12 cellular contexts compared by ENCODE assay signal in the genomic region with DNA sequence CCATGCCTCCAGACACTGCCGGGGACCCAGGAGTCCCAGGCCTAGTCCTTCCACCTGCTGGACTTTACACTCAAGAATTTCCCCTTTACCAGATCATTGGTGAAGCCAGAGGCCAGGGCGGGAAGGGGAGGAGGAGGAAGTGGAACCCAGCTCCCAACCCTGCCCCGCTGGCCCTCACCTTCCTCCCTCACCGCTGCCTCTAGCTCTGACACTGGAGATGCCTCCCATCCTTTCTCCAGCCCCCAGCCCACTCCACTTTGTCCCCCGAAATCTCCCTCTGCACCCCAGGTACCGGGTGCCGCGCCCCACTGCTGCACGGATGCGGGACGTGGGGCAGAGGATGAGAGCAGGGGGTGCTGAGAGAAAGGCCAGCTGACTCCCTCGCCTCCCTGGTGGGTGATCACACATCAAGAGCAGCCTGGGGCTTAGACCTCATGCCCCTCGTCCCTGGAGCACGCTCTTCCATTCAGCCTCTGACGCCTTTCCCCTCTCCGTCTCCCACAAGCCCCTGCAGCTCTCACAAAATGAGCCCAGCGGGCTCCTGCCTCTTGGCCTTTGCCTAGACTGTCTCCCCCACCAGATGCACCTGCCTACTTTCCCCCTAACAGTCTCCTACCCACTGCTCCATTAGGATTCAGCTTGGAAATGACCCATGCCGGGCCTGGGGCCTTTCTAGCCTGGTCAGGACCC. TPM values are rescaled to one million over a fixed set of nuclear protein-coding genes. Genes with fewer than 3 reads are reported as not detected.
DNase-seq lines count a peak whose midpoint lies in the region; ATAC-seq and TF ChIP-seq lines count a peak whose summit lies in the region.
"Had no signal": no experiment of that assay in that cellular context is flagged by ENCODE, and none has a peak within 500 bp of the region (broad histone marks: within the 10 kb centered on the region; RNA-seq: fewer than 3 reads in every experiment).

A gene with protein sequence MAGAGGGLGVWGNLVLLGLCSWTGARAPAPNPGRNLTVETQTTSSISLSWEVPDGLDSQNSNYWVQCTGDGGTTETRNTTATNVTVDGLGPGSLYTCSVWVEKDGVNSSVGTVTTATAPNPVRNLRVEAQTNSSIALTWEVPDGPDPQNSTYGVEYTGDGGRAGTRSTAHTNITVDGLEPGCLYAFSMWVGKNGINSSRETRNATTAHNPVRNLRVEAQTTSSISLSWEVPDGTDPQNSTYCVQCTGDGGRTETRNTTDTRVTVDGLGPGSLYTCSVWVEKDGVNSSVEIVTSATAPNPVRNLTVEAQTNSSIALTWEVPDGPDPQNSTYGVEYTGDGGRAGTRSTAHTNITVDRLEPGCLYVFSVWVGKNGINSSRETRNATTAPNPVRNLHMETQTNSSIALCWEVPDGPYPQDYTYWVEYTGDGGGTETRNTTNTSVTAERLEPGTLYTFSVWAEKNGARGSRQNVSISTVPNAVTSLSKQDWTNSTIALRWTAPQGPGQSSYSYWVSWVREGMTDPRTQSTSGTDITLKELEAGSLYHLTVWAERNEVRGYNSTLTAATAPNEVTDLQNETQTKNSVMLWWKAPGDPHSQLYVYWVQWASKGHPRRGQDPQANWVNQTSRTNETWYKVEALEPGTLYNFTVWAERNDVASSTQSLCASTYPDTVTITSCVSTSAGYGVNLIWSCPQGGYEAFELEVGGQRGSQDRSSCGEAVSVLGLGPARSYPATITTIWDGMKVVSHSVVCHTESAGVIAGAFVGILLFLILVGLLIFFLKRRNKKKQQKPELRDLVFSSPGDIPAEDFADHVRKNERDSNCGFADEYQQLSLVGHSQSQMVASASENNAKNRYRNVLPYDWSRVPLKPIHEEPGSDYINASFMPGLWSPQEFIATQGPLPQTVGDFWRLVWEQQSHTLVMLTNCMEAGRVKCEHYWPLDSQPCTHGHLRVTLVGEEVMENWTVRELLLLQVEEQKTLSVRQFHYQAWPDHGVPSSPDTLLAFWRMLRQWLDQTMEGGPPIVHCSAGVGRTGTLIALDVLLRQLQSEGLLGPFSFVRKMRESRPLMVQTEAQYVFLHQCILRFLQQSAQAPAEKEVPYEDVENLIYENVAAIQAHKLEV (minus strand): TSS at position 72 of the 690 bp plus-strand sequence. CDS start 68 bp downstream, at position 4.

- no peak within 1 kb of the TSS for H3K14ac ChIP-seq in mesenchymal stem cell (ENCODE audit: low read length in 2 of 2)

- H2BK120ac ChIP-seq in mesenchymal stem cell (ENCODE audit: low read depth, low read length) = no peak within 1 kb of the TSS

- intact Hi-C loops in adrenal gland (cut with DNase I) = no loop called here

- no peak within 1 kb of the TSS for H3K23ac ChIP-seq in mesenchymal stem cell (ENCODE audit: low read length in 2 of 2)

- H3K4me1 ChIP-seq in adrenal gland (replicated peaks in 1 of 2) = peaks cover 8 to 26% of the 10 kb centered on the region in 2 donors
- peaks cover 25% of the 10 kb centered on the region for H3K4me1 ChIP-seq in mesenchymal stem cell (ENCODE audit: control insufficient read depth, insufficient read depth, low read depth, low read length)
- H3K4me1 ChIP-seq in effector memory CD4-positive, alpha-beta T cell (ENCODE audit: control insufficient read depth, insufficient read depth, low read length, poor library complexity, severe bottlenecking) = no peaks in the 10 kb centered on the region

- TF ChIP-seq POLR2A in adrenal gland (IDR thresholded peaks at IDR 0.05) = no peak

- H2BK5ac ChIP-seq in mesenchymal stem cell (ENCODE audit: low read depth, low read length, poor library complexity, severe bottlenecking) = no peak within 1 kb of the TSS

- no peak for TF ChIP-seq CTCF in adrenal gland (IDR thresholded peaks at IDR 0.05)

- no peak within 1 kb of the TSS for H4K8ac ChIP-seq in mesenchymal stem cell (ENCODE audit: low read length)

- peak within 1 kb of the TSS in 1 of 2 experiments; percentile 23 for H2BK12ac ChIP-seq in mesenchymal stem cell (ENCODE audit: low read length in 2 of 2)

- ATAC-seq in GM18858 (IDR thresholded peaks at IDR 0.05; ENCODE audit: unreplicated experiment) = no peak
- ATAC-seq: activated CD4-positive, CD25-positive, alpha-beta regulatory T cell treated with anti-CD3 and anti-CD28 coated beads, Interleukin-2, amount 50 U/mL, for 24 hours had no signal

- no peaks in the 10 kb centered on the region for H3K79me1 ChIP-seq in mesenchymal stem cell (replicated peaks; ENCODE audit: low read length, poor library complexity, severe bottlenecking)

- H2AK5ac ChIP-seq in mesenchymal stem cell (ENCODE audit: low read length, severe bottlenecking) = no peak within 1 kb of the TSS

- DNase-seq in COLO668 (lab: John Stamatoyannopoulos, UW; ENCODE audit: unreplicated experiment) (peak; percentile 74), LoVo (ENCODE audit: low spot score) (peak; percentile 56), adrenal gland (peak in 1 of 7 donors; percentile 47), mesenchymal stem cell (no peak), hypothalamus (lab: John Stamatoyannopoulos, UW) (no peak), NCI-H446 treated with DMSO at 0.1 percent for 48 hours (lab: John Stamatoyannopoulos, UW) (no peak)
- no peak for DNase-seq in effector memory CD4-positive, alpha-beta T cell
- DNase-seq: activated effector memory CD4-positive, alpha-beta T cell treated with Interleukin-2 at 50 U/mL for 16 hours; NCI-H1694 treated with DMSO at 0.1 percent for 48 hours had no signal

- H3K27me3 ChIP-seq in adrenal gland = no peaks in the 10 kb centered on the region
- peaks cover 0 to 7% of the 10 kb centered on the region in 2 experiments for H3K27me3 ChIP-seq in mesenchymal stem cell (ENCODE audit: control insufficient read depth in 1 of 2, insufficient read depth in 1 of 2, low read length in 2 of 2)
- H3K27me3 ChIP-seq in effector memory CD4-positive, alpha-beta T cell (replicated peaks; ENCODE audit: control insufficient read depth, insufficient read depth, low read length, poor library complexity, severe bottlenecking) = peaks cover 5% of the 10 kb centered on the region

- H3K36me3 ChIP-seq in adrenal gland (replicated peaks in 1 of 2) (no peaks in the 10 kb centered on the region), mesenchymal stem cell (ENCODE audit: control insufficient read depth in 1 of 2, insufficient read depth in 2 of 2, low read depth in 1 of 2, low read length in 2 of 2) (peaks cover 0 to 8% of the 10 kb centered on the region in 2 experiments)
- H3K36me3 ChIP-seq in effector memory CD4-positive, alpha-beta T cell (ENCODE audit: control insufficient read depth, insufficient read depth, low read length) = no peaks in the 10 kb centered on the region

- H3K4ac ChIP-seq in mesenchymal stem cell (ENCODE audit: low read depth in 1 of 2, low read length in 2 of 2) = no peak within 1 kb of the TSS

- H3K27ac ChIP-seq in adrenal gland (peak within 1 kb of the TSS; percentile 81 to 95 (median 91)), mesenchymal stem cell (ENCODE audit: low read length, poor library complexity, severe bottlenecking) (no peak within 1 kb of the TSS)
- H3K27ac ChIP-seq in effector memory CD4-positive, alpha-beta T cell (ENCODE audit: insufficient read depth, low read length, poor library complexity, severe bottlenecking) = no peak within 1 kb of the TSS
- H3K27ac ChIP-seq: C4-2B had no signal

- peak within 1 kb of the TSS in 1 of 2 experiments; percentile 21 for H3K18ac ChIP-seq in mesenchymal stem cell (ENCODE audit: low read depth in 1 of 2, low read length in 2 of 2)

- H3K9me3 ChIP-seq in adrenal gland (replicated peaks in 1 of 3) (peaks cover 0 to 3% (median 0%) of the 10 kb centered on the region in 3 donors), mesenchymal stem cell (ENCODE audit: control insufficient read depth, low read length) (peaks cover 7% of the 10 kb centered on the region)
- H3K9me3 ChIP-seq in effector memory CD4-positive, alpha-beta T cell (ENCODE audit: control insufficient read depth, low read length) = peaks cover 4% of the 10 kb centered on the region

- H3K9ac ChIP-seq in mesenchymal stem cell (ENCODE audit: low read length) = no peak within 1 kb of the TSS

- peak within 1 kb of the TSS; percentile 96 for H2BK15ac ChIP-seq in mesenchymal stem cell (ENCODE audit: low read depth, poor library complexity, severe bottlenecking)

- no peak within 1 kb of the TSS for H3K4me2 ChIP-seq in mesenchymal stem cell (ENCODE audit: low read length, poor library complexity, severe bottlenecking)

- no peak within 1 kb of the TSS for H2AFZ ChIP-seq in mesenchymal stem cell (ENCODE audit: low read depth, low read length)

- 59 to 74% (median 67%) methylated on average over 8 to 18 of the region's 18 CpGs for WGBS in adrenal gland, 4 donors
- WGBS in mesenchymal stem cell = 70% methylated on average over 13 of the region's 18 CpGs

- no peak within 1 kb of the TSS for H3K4me3 ChIP-seq in adrenal gland
- H3K4me3 ChIP-seq in mesenchymal stem cell (ENCODE audit: insufficient read depth in 1 of 2, low read depth in 1 of 2, low read length in 2 of 2) = no peak within 1 kb of the TSS
- H3K4me3 ChIP-seq in effector memory CD4-positive, alpha-beta T cell (ENCODE audit: insufficient read depth, low read depth, low read length, poor library complexity, severe bottlenecking) = no peak within 1 kb of the TSS

- H4K91ac ChIP-seq in mesenchymal stem cell (ENCODE audit: low read length) = no peak within 1 kb of the TSS

RNA-seq across cellular contexts. Expression of the gene that starts here (rescaled TPM):
- total RNA-seq in adrenal gland = 10 to 100 TPM; 42.8 to 93.8 (median 52.9) TPM
- 10 to 100 TPM; 30.1 to 54.9 (median 34.9) TPM for polyA plus RNA-seq in adrenal gland
- polyA plus RNA-seq in mesenchymal stem cell (2013, experiment 1 of 2) = 1.1 TPM
- polyA plus RNA-seq in mesenchymal stem cell (2013, experiment 2 of 2) = 1.0 TPM

Comparison
In these comparisons a context has a peak if more than half of its experiments do, and no peak if none do; other contexts are left out.
1. DNase-seq: peak in COLO668 (single experiment) and LoVo (single experiment); none in mesenchymal stem cell (single experiment), effector memory CD4-positive, alpha-beta T cell (0 of 3), hypothalamus (0 of 51) and NCI-H446 treated with DMSO at 0.1 percent for 48 hours (single experiment).
2. H3K27ac ChIP-seq: peak in adrenal gland (5 of 5); none in mesenchymal stem cell (single experiment) and effector memory CD4-positive, alpha-beta T cell (single experiment).